21 cellular contexts compared by ENCODE assay signal in the genomic region with DNA sequence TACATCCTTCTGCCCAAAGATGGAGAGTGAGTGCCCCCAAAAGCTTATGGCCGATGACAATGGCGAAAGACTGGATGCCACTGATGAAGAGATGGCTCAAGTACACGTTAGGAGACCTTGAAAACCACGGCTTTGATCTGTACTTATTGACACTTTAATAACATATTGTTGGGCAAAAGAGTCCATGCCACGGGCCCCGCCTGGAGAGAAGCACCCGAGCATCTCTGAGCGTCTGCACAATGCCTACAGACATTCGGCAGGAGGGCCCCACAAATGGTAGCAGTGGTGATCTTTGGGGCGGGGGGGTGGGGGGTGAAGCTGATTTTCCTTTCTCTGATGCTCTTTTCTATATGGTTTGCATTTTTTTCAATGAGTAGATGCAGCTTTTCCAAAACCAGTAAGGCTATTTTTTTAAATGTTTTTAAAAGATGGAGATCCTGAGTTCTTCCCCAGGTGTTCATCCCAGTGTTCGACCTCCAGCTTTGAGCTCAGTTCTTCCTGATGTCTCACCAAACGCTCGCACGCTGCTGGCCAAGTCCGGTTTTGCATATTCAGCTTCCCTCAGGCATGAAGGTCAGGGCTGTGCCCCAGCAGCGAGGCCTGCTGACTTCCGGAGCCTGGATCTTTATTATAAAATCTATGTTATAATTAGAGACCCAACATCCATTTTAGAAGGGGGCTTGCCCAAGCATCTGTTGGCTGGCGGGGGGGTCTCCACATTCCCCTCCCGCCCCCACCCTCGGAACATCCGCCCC. TPM values are rescaled to one million over a fixed set of nuclear protein-coding genes. Genes with fewer than 3 reads are reported as not detected.
"Had no signal": no experiment of that assay in that cellular context is flagged by ENCODE, and none has a peak within 500 bp of the region (broad histone marks: within the 10 kb centered on the region; RNA-seq: fewer than 3 reads in every experiment).

No MANE protein-coding gene starts in this region.

- H3K27ac Mint-ChIP-seq: activated CD8-positive, alpha-beta memory T cell treated with anti-CD3 and anti-CD28 coated beads, Interleukin-2, amount 10 ng/mL, durations not matched to agents 7 days and 5 days; activated naive CD4-positive, alpha-beta T cell treated with anti-CD3 and anti-CD28 coated beads, Interleukin-2, amount 50 U/mL, for 24 hours; activated T-cell treated with anti-CD3 and anti-CD28 coated beads, Interleukin-2, amount 50 U/mL, for 24 hours; T-helper 2 cell treated with Interferon-gamma antibody and Interleukin-4, amounts not matched to agents 5 μg/mL and 100 μg/mL, for 36 hours had no signal

- H3K4me1 Mint-ChIP-seq: activated CD8-positive, alpha-beta memory T cell treated with anti-CD3 and anti-CD28 coated beads, Interleukin-2, amount 10 ng/mL, durations not matched to agents 7 days and 5 days; activated naive CD4-positive, alpha-beta T cell treated with anti-CD3 and anti-CD28 coated beads, Interleukin-2, amount 50 U/mL, for 24 hours had no signal

- ATAC-seq: activated CD8-positive, alpha-beta memory T cell treated with anti-CD3 and anti-CD28 coated beads, Interleukin-2, amount 10 ng/mL, durations not matched to agents 7 days and 5 days; foreskin keratinocyte; heart left ventricle; left ventricle myocardium superior had no signal

- H3K9me3 ChIP-seq: esophagus squamous epithelium, heart left ventricle, sigmoid colon, transverse colon had no signal

- H3K36me3 ChIP-seq: esophagus squamous epithelium, heart left ventricle, sigmoid colon, transverse colon had no signal

- H3K4me1 ChIP-seq: foreskin keratinocyte had no signal

- H3K36me3 Mint-ChIP-seq: activated CD8-positive, alpha-beta memory T cell treated with anti-CD3 and anti-CD28 coated beads, Interleukin-2, amount 10 ng/mL, durations not matched to agents 7 days and 5 days; activated naive CD4-positive, alpha-beta T cell treated with anti-CD3 and anti-CD28 coated beads, Interleukin-2, amount 50 U/mL, for 24 hours had no signal

- H3K27ac ChIP-seq: esophagus squamous epithelium, foreskin keratinocyte, heart left ventricle, sigmoid colon, transverse colon had no signal

- H3K4me3 ChIP-seq: esophagus squamous epithelium, heart left ventricle, sigmoid colon, transverse colon had no signal

- DNase-seq: activated CD4-positive, alpha-beta T cell treated with anti-CD3 and anti-CD28 coated beads, Interleukin-2, amount 50 U/mL, for 48 hours; activated CD4-positive, CD25-positive, alpha-beta regulatory T cell treated with anti-CD3 and anti-CD28 coated beads, Interleukin-2, amount 50 U/mL, for 72 hours; activated CD8-positive, alpha-beta memory T cell treated with anti-CD3 and anti-CD28 coated beads, Interleukin-2, amount 10 ng/mL, durations not matched to agents 7 days and 5 days; activated effector memory CD4-positive, alpha-beta T cell treated with Interleukin-2 at 50 U/mL for 16 hours; activated T-cell treated with anti-CD3 and anti-CD28 coated beads, Interleukin-2, amount 50 U/mL, for 24 hours; amniotic stem cell; esophagus squamous epithelium; foreskin keratinocyte; islet precursor cell; left ventricle myocardium superior; nucleus accumbens; sigmoid colon; stimulated activated CD4-positive, alpha-beta T cell treated with anti-CD3 and anti-CD28 coated beads, Interleukin-12 subunit alpha, Interleukin-12 subunit beta, amount 100 ng/mL, for 4 hours; stimulated activated naive CD4-positive, alpha-beta T cell; substantia nigra; transverse colon had no signal

- H3K9me3 Mint-ChIP-seq: activated naive CD4-positive, alpha-beta T cell treated with anti-CD3 and anti-CD28 coated beads, Interleukin-2, amount 50 U/mL, for 24 hours; activated T-cell treated with anti-CD3 and anti-CD28 coated beads, Interleukin-2, amount 50 U/mL, for 24 hours; T-helper 2 cell treated with Interferon-gamma antibody and Interleukin-4, amounts not matched to agents 5 μg/mL and 100 μg/mL, for 36 hours had no signal

- H3K4me3 Mint-ChIP-seq: activated CD8-positive, alpha-beta memory T cell treated with anti-CD3 and anti-CD28 coated beads, Interleukin-2, amount 10 ng/mL, durations not matched to agents 7 days and 5 days; activated naive CD4-positive, alpha-beta T cell treated with anti-CD3 and anti-CD28 coated beads, Interleukin-2, amount 50 U/mL, for 24 hours; activated T-cell treated with anti-CD3 and anti-CD28 coated beads, Interleukin-2, amount 50 U/mL, for 24 hours; T-helper 2 cell treated with Interferon-gamma antibody and Interleukin-4, amounts not matched to agents 5 μg/mL and 100 μg/mL, for 36 hours had no signal

RNA-seq across cellular contexts. Expression of a gene that starts 34.3 kb away (rescaled TPM):
- total RNA-seq: activated CD8-positive, alpha-beta memory T cell treated with anti-CD3 and anti-CD28 coated beads, Interleukin-2, amount 10 ng/mL, durations not matched to agents 7 days and 5 days; esophagus squamous epithelium; foreskin keratinocyte; heart left ventricle; left ventricle myocardium superior; myocyte; pulmonary artery endothelial cell; sigmoid colon; transverse colon had no signal
